In genomic region chr12:106093246-106093645, GRCh38 we compare ENCODE assay signal across 26 cellular contexts. TPM values are rescaled to one million over a fixed set of nuclear protein-coding genes. Genes with fewer than 3 reads are reported as not detected.
DNase-seq lines count a peak whose midpoint lies in the region; ATAC-seq and TF ChIP-seq lines count a peak whose summit lies in the region.
"Had no signal": no experiment of that assay in that cellular context is flagged by ENCODE, and none has a peak within 500 bp of the region (broad histone marks: within the 10 kb centered on the region; RNA-seq: fewer than 3 reads in every experiment).

No MANE protein-coding gene starts in this region.

- H3K4me3 ChIP-seq in endodermal cell (ENCODE audit: low read length) = no peak overlapping the region
- no peak overlapping the region for H3K4me3 ChIP-seq in trophoblast cell (ENCODE audit: low read depth, low read length)
- H3K4me3 ChIP-seq in effector memory CD4-positive, alpha-beta T cell (ENCODE audit: insufficient read depth, low read depth, low read length, poor library complexity, severe bottlenecking) = no peak overlapping the region
- H3K4me3 ChIP-seq: body of pancreas, transverse colon had no signal

- H3K36me3 ChIP-seq in endodermal cell (ENCODE audit: control insufficient read depth, insufficient read depth, low read length) (peaks cover 95% of the 10 kb centered on the region), trophoblast cell (ENCODE audit: control insufficient read depth in 1 of 2, insufficient read depth in 2 of 2, low read length in 2 of 2) (peaks cover 38 to 51% of the 10 kb centered on the region in 2 experiments)
- no peaks in the 10 kb centered on the region for H3K36me3 ChIP-seq in effector memory CD4-positive, alpha-beta T cell (ENCODE audit: control insufficient read depth, insufficient read depth, low read length)
- H3K36me3 ChIP-seq: transverse colon had no signal

- H3K9me3 Mint-ChIP-seq in WTC11 (no peaks in the 10 kb centered on the region), endodermal cell (no peaks in the 10 kb centered on the region)
- H3K9me3 Mint-ChIP-seq: activated T-cell treated with anti-CD3 and anti-CD28 coated beads, Interleukin-2, amount 50 U/mL, for 4 hours; dendritic cell treated with granulocyte-macrophage colony-stimulating factor and Interleukin-4, amounts not matched to agents 40 ng/mL and 50 ng/mL, for 4 days; H9; memory B cell; natural killer cell; stimulated activated naive B cell treated with anti-CD40 and anti-IgM and Interleukin-4, amounts not matched to agents 10 μg/mL and 1 μg/mL and 100 μg/mL, for 72 hours had no signal

- H3K79me1 ChIP-seq in trophoblast cell (ENCODE audit: low read length) = peaks cover 1% of the 10 kb centered on the region

- no peaks in the 10 kb centered on the region for H3K27me3 Mint-ChIP-seq in WTC11 (ENCODE audit: low read depth)
- no peaks in the 10 kb centered on the region for H3K27me3 Mint-ChIP-seq in endodermal cell (ENCODE audit: insufficient read depth)

- H3K4ac ChIP-seq in trophoblast cell (ENCODE audit: low read depth, low read length) = peak overlapping the region; percentile 33

- H2AFZ ChIP-seq in trophoblast cell (ENCODE audit: insufficient read depth, low read length, poor library complexity) = no peak overlapping the region

- no peak overlapping the region for H3K23ac ChIP-seq in trophoblast cell (ENCODE audit: low read length)

- H4K8ac ChIP-seq in trophoblast cell (ENCODE audit: low read depth, low read length) = no peak overlapping the region

- H3K27ac ChIP-seq in endodermal cell (ENCODE audit: low read depth, low read length) = no peak overlapping the region
- no peak overlapping the region for H3K27ac ChIP-seq in trophoblast cell (ENCODE audit: low read depth, low read length)
- no peak overlapping the region for H3K27ac ChIP-seq in effector memory CD4-positive, alpha-beta T cell (ENCODE audit: insufficient read depth, low read length, poor library complexity, severe bottlenecking)
- H3K27ac ChIP-seq: body of pancreas, epithelial cell of prostate had no signal

- CTCF ChIA-PET in WTC11 (lab: Charles Lee) = no interaction called here

- no peak overlapping the region for H3K18ac ChIP-seq in trophoblast cell (ENCODE audit: low read length)

- H3K4me1 ChIP-seq in endodermal cell (ENCODE audit: control insufficient read depth, insufficient read depth, low read length) (no peaks in the 10 kb centered on the region), trophoblast cell (ENCODE audit: control insufficient read depth in 1 of 2, insufficient read depth in 2 of 2, low read length in 2 of 2) (peaks cover 0 to 9% of the 10 kb centered on the region in 2 experiments)
- no peaks in the 10 kb centered on the region for H3K4me1 ChIP-seq in effector memory CD4-positive, alpha-beta T cell (ENCODE audit: control insufficient read depth, insufficient read depth, low read length, poor library complexity, severe bottlenecking)

- H2BK120ac ChIP-seq in trophoblast cell (ENCODE audit: insufficient read depth, low read length, poor library complexity) = no peak overlapping the region

- H3K14ac ChIP-seq in trophoblast cell (ENCODE audit: low read length) = no peak overlapping the region

- H3K79me2 ChIP-seq in trophoblast cell (ENCODE audit: control insufficient read depth, insufficient read depth, low read length, poor library complexity) = peaks cover 10% of the 10 kb centered on the region

- H3K4me1 Mint-ChIP-seq in WTC11 (peaks cover 29% of the 10 kb centered on the region), endodermal cell (peaks cover 37% of the 10 kb centered on the region)
- H3K4me1 Mint-ChIP-seq: memory B cell; natural killer cell; stimulated activated naive B cell treated with anti-CD40 and anti-IgM and Interleukin-4, amounts not matched to agents 10 μg/mL and 1 μg/mL and 100 μg/mL, for 72 hours had no signal

- H3K9ac ChIP-seq in endodermal cell (ENCODE audit: extremely low read depth, low read length, poor library complexity, severe bottlenecking) (no peak overlapping the region), trophoblast cell (ENCODE audit: low read length) (no peak overlapping the region)

- DNase-seq in EH (ENCODE audit: low read depth) = peak; percentile 40
- DNase-seq in WTC11 (ENCODE audit: low spot score) = no peak
- DNase-seq in endodermal cell = peak; percentile 45
- no peak for DNase-seq in trophoblast cell
- DNase-seq in effector memory CD4-positive, alpha-beta T cell = no peak
- no peak for DNase-seq in activated naive CD4-positive, alpha-beta T cell (lab: John Stamatoyannopoulos, UW)
- DNase-seq: activated naive CD4-positive, alpha-beta T cell treated with anti-CD3 and anti-CD28 coated beads, Interleukin-2, amount 50 U/mL, for 16 hours; activated T-cell treated with anti-CD3 and anti-CD28 coated beads, Interleukin-2, amount 50 U/mL, for 4 hours; AML-193; body of pancreas; DMS79 treated with DMSO at 0.1 percent for 48 hours; foreskin fibroblast; H9; hypothalamus; islet precursor cell; Kasumi-1; natural killer cell; NCI-H187 treated with DMSO at 0.1 percent for 48 hours; NCI-H510A; stimulated activated naive B cell treated with anti-CD40 and anti-IgM and Interleukin-4, amounts not matched to agents 10 μg/mL and 1 μg/mL and 100 μg/mL, for 72 hours; transverse colon had no signal

- 90 to 95% methylated on average over 4 to 6 of the region's 6 CpGs for WGBS in endodermal cell (ENCODE audit: insufficient coverage in 1 of 2, insufficient read length in 1 of 2), 2 experiments
- no CpG with 5 or more reads among the region's 6 CpGs for WGBS in trophoblast cell (ENCODE audit: extremely low coverage, insufficient coverage, insufficient read length)

- TF ChIP-seq CTCF in WTC11 (IDR thresholded peaks at IDR 0.05) (no peak), endodermal cell (conservative IDR thresholded peaks at IDR 0.05) (peak; percentile 17)

- no peak overlapping the region for H2BK12ac ChIP-seq in trophoblast cell (ENCODE audit: low read length)

- H3K9me3 ChIP-seq in endodermal cell (ENCODE audit: control insufficient read depth, low read length) (no peaks in the 10 kb centered on the region), trophoblast cell (ENCODE audit: insufficient read depth, low read depth, low read length) (no peaks in the 10 kb centered on the region)
- H3K9me3 ChIP-seq in effector memory CD4-positive, alpha-beta T cell (ENCODE audit: control insufficient read depth, low read length) = no peaks in the 10 kb centered on the region
- H3K9me3 ChIP-seq: body of pancreas, transverse colon had no signal

- H3K36me3 Mint-ChIP-seq in WTC11 (no peaks in the 10 kb centered on the region; the same call in 1 of the 2 replicates), endodermal cell (ENCODE audit: low read depth) (peaks cover 28% of the 10 kb centered on the region)
- H3K36me3 Mint-ChIP-seq: natural killer cell; stimulated activated naive B cell treated with anti-CD40 and anti-IgM and Interleukin-4, amounts not matched to agents 10 μg/mL and 1 μg/mL and 100 μg/mL, for 72 hours had no signal

- H3K4me3 Mint-ChIP-seq in WTC11 (no peak overlapping the region), endodermal cell (no peak overlapping the region)
- H3K4me3 Mint-ChIP-seq: activated T-cell treated with anti-CD3 and anti-CD28 coated beads, Interleukin-2, amount 50 U/mL, for 4 hours; dendritic cell treated with granulocyte-macrophage colony-stimulating factor and Interleukin-4, amounts not matched to agents 40 ng/mL and 50 ng/mL, for 4 days; H9; memory B cell; natural killer cell; stimulated activated naive B cell treated with anti-CD40 and anti-IgM and Interleukin-4, amounts not matched to agents 10 μg/mL and 1 μg/mL and 100 μg/mL, for 72 hours had no signal

- no peak overlapping the region for H2AK5ac ChIP-seq in trophoblast cell (ENCODE audit: low read length)

- H4K91ac ChIP-seq in trophoblast cell (ENCODE audit: low read depth, low read length) = no peak overlapping the region

- ATAC-seq in WTC11 = no peak
- ATAC-seq in GM18870 (IDR thresholded peaks at IDR 0.05; ENCODE audit: unreplicated experiment) = no peak
- ATAC-seq in GM19452 (IDR thresholded peaks at IDR 0.05; ENCODE audit: unreplicated experiment) = no peak
- ATAC-seq: activated T-cell treated with anti-CD3 and anti-CD28 coated beads, Interleukin-2, amount 50 U/mL, for 4 hours; body of pancreas; natural killer cell; stimulated activated naive B cell treated with anti-CD40 and anti-IgM and Interleukin-4, amounts not matched to agents 10 μg/mL and 1 μg/mL and 100 μg/mL, for 72 hours had no signal

- POLR2A ChIA-PET in WTC11 (lab: Charles Lee) = no interaction called here

- no peak overlapping the region for H3K4me2 ChIP-seq in trophoblast cell (ENCODE audit: low read length)

- H3K27ac Mint-ChIP-seq in WTC11 (peak overlapping the region; percentile 25; the same call in 1 of the 2 replicates), endodermal cell (no peak overlapping the region)
- H3K27ac Mint-ChIP-seq: dendritic cell treated with granulocyte-macrophage colony-stimulating factor and Interleukin-4, amounts not matched to agents 40 ng/mL and 50 ng/mL, for 4 days; H9; memory B cell; natural killer cell; stimulated activated naive B cell treated with anti-CD40 and anti-IgM and Interleukin-4, amounts not matched to agents 10 μg/mL and 1 μg/mL and 100 μg/mL, for 72 hours had no signal

- H4K12ac ChIP-seq in trophoblast cell (ENCODE audit: low read depth, low read length) = no peak overlapping the region

- no peak overlapping the region for H2BK5ac ChIP-seq in trophoblast cell (ENCODE audit: low read depth, low read length, poor library complexity)

- H3K27me3 ChIP-seq in endodermal cell (ENCODE audit: control insufficient read depth, insufficient read depth, low read length, poor library complexity, severe bottlenecking) = no peaks in the 10 kb centered on the region
- no peaks in the 10 kb centered on the region for H3K27me3 ChIP-seq in trophoblast cell (ENCODE audit: insufficient read depth, low read length)
- H3K27me3 ChIP-seq in effector memory CD4-positive, alpha-beta T cell (replicated peaks; ENCODE audit: control insufficient read depth, insufficient read depth, low read length, poor library complexity, severe bottlenecking) = no peaks in the 10 kb centered on the region
- H3K27me3 ChIP-seq: body of pancreas, transverse colon had no signal

TF ChIP-seq in WTC11, 78 proteins besides CTCF, POLR2A, EP300 and RAD21 (continues in another document):
- no peak for TF ChIP-seq ZBTB43 (CRISPR knock-in tag; IDR thresholded peaks at IDR 0.05)

RNA-seq across cellular contexts. Expression of gene NUAK1, which starts 45.5 kb away (rescaled TPM):
- 10.3 to 15.9 TPM (median 12.3 TPM) in 3 replicates for total RNA-seq in WTC11 (2021)
- total RNA-seq in endodermal cell = 10 to 100 TPM; 14.0 to 16.8 TPM
- polyA plus RNA-seq in endodermal cell (2013, experiment 1 of 2) = 29.7 TPM
- 27.3 TPM for polyA plus RNA-seq in endodermal cell (2013, experiment 2 of 2)
- polyA plus RNA-seq in trophoblast cell (2013) = 34.0 and 34.8 TPM in 2 replicates

Comparison
In these comparisons a context has a peak if more than half of its experiments do, and no peak if none do; other contexts are left out.
1. DNase-seq: peak in EH (single experiment) and endodermal cell (single experiment); none in WTC11 (single experiment), trophoblast cell (0 of 2), effector memory CD4-positive, alpha-beta T cell (0 of 3) and activated naive CD4-positive, alpha-beta T cell (0 of 4).